1 cellular context compared by ENCODE assay signal in genomic region chr10:101578192-101578591, GRCh38.
TF ChIP-seq lines count a peak whose summit lies in the region.

No MANE protein-coding gene starts in this region.

TF ChIP-seq in HCT116, 20 proteins besides CTCF, POLR2A, EP300 and RAD21:
- TF ChIP-seq JUND (IDR thresholded peaks at IDR 0.05) (no peak), MAX (IDR thresholded peaks at IDR 0.05) (no peak), EZH2phosphoT487 (IDR thresholded peaks at IDR 0.05; ENCODE audit: borderline replicate concordance) (no peak), ZNF274 (IDR thresholded peaks at IDR 0.05; ENCODE audit: low read depth, low read length) (no peak), EZH2 (IDR thresholded peaks at IDR 0.05) (no peak), ELF1 (IDR thresholded peaks at IDR 0.05; ENCODE audit: borderline replicate concordance, low read depth) (no peak), POLR2AphosphoS5 (IDR thresholded peaks at IDR 0.05; ENCODE audit: low read depth, low read length) (peak; percentile 11; the same call in 1 of the 2 replicates), ZFX (IDR thresholded peaks at IDR 0.05) (no peak)
